ENCODE assay signal across 19 cellular contexts in genomic region chr12:78885466-78885865, GRCh38. TPM values are rescaled to one million over a fixed set of nuclear protein-coding genes. Genes with fewer than 3 reads are reported as not detected.
DNase-seq lines count a peak whose midpoint lies in the region; ATAC-seq and TF ChIP-seq lines count a peak whose summit lies in the region.
"Had no signal": no experiment of that assay in that cellular context is flagged by ENCODE, and none has a peak within 500 bp of the region (broad histone marks: within the 10 kb centered on the region; RNA-seq: fewer than 3 reads in every experiment).

No MANE protein-coding gene starts in this region.

- H3K23ac ChIP-seq in H9 (ENCODE audit: insufficient read length, low read depth, low read length), result no peak overlapping the region

- no peak overlapping the region for H2BK20ac ChIP-seq in H9 (ENCODE audit: low read depth, low read length, poor library complexity, severe bottlenecking)

- peak; percentile 51 for DNase-seq in H9
- peak; percentile 34 for DNase-seq in NCI-H82 treated with DMSO at 0.1 percent for 48 hours (lab: John Stamatoyannopoulos, UW; ENCODE audit: unreplicated experiment)
- DNase-seq in glutamatergic neuron, result peak; percentile 42
- DNase-seq: activated B cell treated with CpG ODN at 0.5 μM for 24 hours; activated CD4-positive, alpha-beta memory T cell treated with anti-CD3 and anti-CD28 coated beads for 36 hours; activated naive CD4-positive, alpha-beta T cell; activated T-cell treated with anti-CD3 and anti-CD28 coated beads for 4 hours; lower lobe of right lung; NCI-H1694 treated with DMSO at 0.1 percent for 48 hours; NCI-H526 treated with DMSO at 0.1 percent for 48 hours; testis had no signal

- no peaks in the 10 kb centered on the region; a peak in 1 of 22 replicates for H3K9me3 ChIP-seq in BLaER1 treated with 17β-estradiol and CSF1 and Interleukin-3, amounts not matched to agents 10 nM and 100 nM (replicated peaks in 1 of 11)
- no peaks in the 10 kb centered on the region for H3K9me3 ChIP-seq in H9 (ENCODE audit: control insufficient read depth, low read depth, low read length)
- H3K9me3 ChIP-seq: lower lobe of right lung, testis had no signal

- no peak overlapping the region for H2BK15ac ChIP-seq in H9 (ENCODE audit: low read depth, low read length)

- H3K9ac ChIP-seq in BLaER1 treated with 17β-estradiol and CSF1 and Interleukin-3, amounts not matched to agents 10 nM and 100 nM, result peak overlapping the region in 1 of 11 experiments; percentile 17; a peak in 1 of 22 replicates
- no peak overlapping the region for H3K9ac ChIP-seq in H9 (ENCODE audit: extremely low read depth, insufficient read length, low read length)

- no peaks in the 10 kb centered on the region for H4K20me1 ChIP-seq in BLaER1 treated with 17β-estradiol and CSF1 and Interleukin-3, amounts not matched to agents 10 nM and 100 nM
- H4K20me1 ChIP-seq in H9 (ENCODE audit: control insufficient read depth, insufficient read depth, insufficient read length), result no peaks in the 10 kb centered on the region

- no peaks in the 10 kb centered on the region for H3K79me1 ChIP-seq in H9 (ENCODE audit: insufficient read depth, low read depth, low read length, poor library complexity, severe bottlenecking)

- no peak overlapping the region for H3K56ac ChIP-seq in H9 (ENCODE audit: insufficient read length, low read depth, low read length)

- H4K5ac ChIP-seq in H9 (ENCODE audit: insufficient read length, low read depth, low read length), result no peak overlapping the region

- H3K4me2 ChIP-seq in BLaER1 treated with 17β-estradiol and CSF1 and Interleukin-3, amounts not matched to agents 10 nM and 100 nM, result peak overlapping the region; percentile 62 to 85 (median 73); a peak in 20 of 22 replicates
- H3K4me2 ChIP-seq in H9 (ENCODE audit: insufficient read depth, insufficient read length, low read length), result no peak overlapping the region

- H4K91ac ChIP-seq in H9 (ENCODE audit: insufficient read length, low read depth, low read length), result no peak overlapping the region

- no peaks in the 10 kb centered on the region for H3K23me2 ChIP-seq in H9 (ENCODE audit: insufficient read length, low read depth, low read length, poor library complexity, severe bottlenecking)

- H3K9me3 Mint-ChIP-seq in H9, result no peaks in the 10 kb centered on the region
- H3K9me3 Mint-ChIP-seq in glutamatergic neuron (ENCODE audit: unreplicated experiment), result no peaks in the 10 kb centered on the region
- H3K9me3 Mint-ChIP-seq: activated B cell treated with CpG ODN at 0.5 μM for 24 hours; activated CD4-positive, alpha-beta memory T cell treated with anti-CD3 and anti-CD28 coated beads for 36 hours had no signal

- peak overlapping the region in 2 of 3 experiments; percentile 53 to 87; a peak in 2 of 7 replicates for H3K27ac Mint-ChIP-seq in H9
- H3K27ac Mint-ChIP-seq in glutamatergic neuron (ENCODE audit: unreplicated experiment), result peak overlapping the region; percentile 71
- H3K27ac Mint-ChIP-seq: activated B cell treated with CpG ODN at 0.5 μM for 24 hours; activated CD4-positive, alpha-beta memory T cell treated with anti-CD3 and anti-CD28 coated beads for 36 hours; progenitor cell of endocrine pancreas; stimulated activated effector memory CD8-positive, alpha-beta T cell treated with anti-CD3 and anti-CD28 coated beads, Interleukin-12 subunit alpha, Interleukin-12 subunit beta, amount 100 ng/mL, for 72 hours had no signal

- H3K4me3 ChIP-seq in BLaER1 treated with 17β-estradiol and CSF1 and Interleukin-3, amounts not matched to agents 10 nM and 100 nM, result no peak overlapping the region
- H3K4me3 ChIP-seq: lower lobe of right lung, testis had no signal

- H3K79me2 ChIP-seq in H9 (ENCODE audit: insufficient read depth, low read length), result no peaks in the 10 kb centered on the region; the same call in 1 of the 2 replicates

- ATAC-seq in GM19324 (IDR thresholded peaks at IDR 0.05; ENCODE audit: low FRiP score, unreplicated experiment) (no peak), GM18873 (IDR thresholded peaks at IDR 0.05; ENCODE audit: low FRiP score, unreplicated experiment) (no peak), HG03139 (IDR thresholded peaks at IDR 0.05; ENCODE audit: unreplicated experiment) (no peak)
- ATAC-seq: lower lobe of right lung; stimulated activated effector memory CD8-positive, alpha-beta T cell treated with anti-CD3 and anti-CD28 coated beads, Interleukin-12 subunit alpha, Interleukin-12 subunit beta, amount 100 ng/mL, for 72 hours had no signal

- no CpG with 5 or more reads among the region's 2 CpGs for WGBS in H9 (ENCODE audit: extremely low coverage, insufficient read length, low lambda C conversion rate)

- 0 out of 7 replicates have a peak, but pooled peaks cover 0 to 2% (median 0%) of the 10 kb centered on the region in 3 experiments for H3K36me3 Mint-ChIP-seq in H9 (ENCODE audit: insufficient read depth in 1 of 3, low read depth in 3 of 3)
- H3K36me3 Mint-ChIP-seq in glutamatergic neuron (ENCODE audit: unreplicated experiment), result no peaks in the 10 kb centered on the region
- H3K36me3 Mint-ChIP-seq: activated CD4-positive, alpha-beta memory T cell treated with anti-CD3 and anti-CD28 coated beads for 36 hours; stimulated activated effector memory CD8-positive, alpha-beta T cell treated with anti-CD3 and anti-CD28 coated beads, Interleukin-12 subunit alpha, Interleukin-12 subunit beta, amount 100 ng/mL, for 72 hours had no signal

- H4K8ac ChIP-seq in H9 (replicated peaks; ENCODE audit: insufficient read length, low read depth, low read length), result no peak overlapping the region

- no peaks in the 10 kb centered on the region for H3K27me3 Mint-ChIP-seq in H9 (ENCODE audit: low read depth)
- H3K27me3 Mint-ChIP-seq in glutamatergic neuron (ENCODE audit: unreplicated experiment), result no peaks in the 10 kb centered on the region
- H3K27me3 Mint-ChIP-seq: activated B cell treated with CpG ODN at 0.5 μM for 24 hours; activated CD4-positive, alpha-beta memory T cell treated with anti-CD3 and anti-CD28 coated beads for 36 hours; progenitor cell of endocrine pancreas had no signal

- TF ChIP-seq CTCF in H9 (conservative IDR thresholded peaks at IDR 0.05), result no peak
- TF ChIP-seq CTCF in glutamatergic neuron (IDR thresholded peaks at IDR 0.05; ENCODE audit: partially characterized antibody, unreplicated experiment), result no peak

- no peak overlapping the region for H2BK120ac ChIP-seq in H9 (ENCODE audit: low read depth, low read length, poor library complexity, severe bottlenecking)

- no peak overlapping the region for H3K14ac ChIP-seq in H9 (ENCODE audit: insufficient read depth, low read length)

- no peak overlapping the region for H3K18ac ChIP-seq in H9 (ENCODE audit: insufficient read length, low read depth, low read length)

- H3K4me1 Mint-ChIP-seq in H9 (peaks cover 34 to 35% of the 10 kb centered on the region in 2 experiments), glutamatergic neuron (ENCODE audit: low read depth, unreplicated experiment) (peaks cover 23% of the 10 kb centered on the region)
- H3K4me1 Mint-ChIP-seq: stimulated activated effector memory CD8-positive, alpha-beta T cell treated with anti-CD3 and anti-CD28 coated beads, Interleukin-12 subunit alpha, Interleukin-12 subunit beta, amount 100 ng/mL, for 72 hours had no signal

- peaks cover 43 to 65% (median 56%) of the 10 kb centered on the region in 10 experiments for H3K4me1 ChIP-seq in BLaER1 treated with 17β-estradiol and CSF1 and Interleukin-3, amounts not matched to agents 10 nM and 100 nM
- H3K4me1 ChIP-seq in H9 (ENCODE audit: insufficient read depth, low read length), result peaks cover 2% of the 10 kb centered on the region; the same call in 1 of the 2 replicates
- H3K4me1 ChIP-seq: lower lobe of right lung, testis had no signal

- H2AK5ac ChIP-seq in H9 (ENCODE audit: insufficient read length, low read length), result no peak overlapping the region

- peak overlapping the region in 10 of 11 experiments; percentile 28 to 87 (median 80); a peak in 17 of 22 replicates for H3K27ac ChIP-seq in BLaER1 treated with 17β-estradiol and CSF1 and Interleukin-3, amounts not matched to agents 10 nM and 100 nM
- no peak overlapping the region for H3K27ac ChIP-seq in H9 (ENCODE audit: insufficient read length, low read depth, low read length)
- H3K27ac ChIP-seq: lower lobe of right lung, testis had no signal

- H3K27me3 ChIP-seq in BLaER1 treated with 17β-estradiol and CSF1 and Interleukin-3, amounts not matched to agents 10 nM and 100 nM, result no peaks in the 10 kb centered on the region
- no peaks in the 10 kb centered on the region for H3K27me3 ChIP-seq in H9 (ENCODE audit: insufficient read depth, low read length)
- H3K27me3 ChIP-seq: testis had no signal

- no peak overlapping the region for H3K4me3 Mint-ChIP-seq in H9
- peak overlapping the region; percentile 45 for H3K4me3 Mint-ChIP-seq in glutamatergic neuron (ENCODE audit: unreplicated experiment)
- H3K4me3 Mint-ChIP-seq: activated B cell treated with CpG ODN at 0.5 μM for 24 hours; activated CD4-positive, alpha-beta memory T cell treated with anti-CD3 and anti-CD28 coated beads for 36 hours; stimulated activated effector memory CD8-positive, alpha-beta T cell treated with anti-CD3 and anti-CD28 coated beads, Interleukin-12 subunit alpha, Interleukin-12 subunit beta, amount 100 ng/mL, for 72 hours had no signal

- no peak overlapping the region for H2AFZ ChIP-seq in H9 (ENCODE audit: low read length)

- no peak overlapping the region for H2BK5ac ChIP-seq in H9 (ENCODE audit: insufficient read length, low read length)

- peaks cover 0 to 12% (median 0%) of the 10 kb centered on the region in 11 experiments; a peak in 3 of 22 replicates for H3K36me3 ChIP-seq in BLaER1 treated with 17β-estradiol and CSF1 and Interleukin-3, amounts not matched to agents 10 nM and 100 nM
- H3K36me3 ChIP-seq: lower lobe of right lung had no signal

- no peak overlapping the region for H2BK12ac ChIP-seq in H9 (ENCODE audit: insufficient read length, low read depth, low read length)

- no peak overlapping the region for H3T11ph ChIP-seq in H9 (ENCODE audit: low read length)

- H3K4ac ChIP-seq in H9 (ENCODE audit: low read depth, low read length), result no peak overlapping the region

RNA-seq across cellular contexts. Expression of gene SYT1, which starts 20.9 kb away (rescaled TPM):
- total RNA-seq in H9 (2021) (15.8 and 16.0 TPM in 2 replicates), glutamatergic neuron (ENCODE audit: unreplicated experiment) (155 TPM)
- total RNA-seq: activated CD4-positive, alpha-beta memory T cell treated with anti-CD3 and anti-CD28 coated beads for 36 hours; cardiac septum; T-helper 2 cell treated with Interferon-gamma antibody and Interleukin-4, amounts not matched to agents 100 ng/mL and 5 ng/mL, for 36 hours had no signal
